In genomic region chr3:137709011-137709601, GRCh38 we compare ENCODE assay signal across 12 cellular contexts. TPM values are rescaled to one million over a fixed set of nuclear protein-coding genes. Genes with fewer than 3 reads are reported as not detected.
DNase-seq lines count a peak whose midpoint lies in the region; ATAC-seq, FAIRE-seq and TF ChIP-seq lines count a peak whose summit lies in the region.
"Had no signal": no experiment of that assay in that cellular context is flagged by ENCODE, and none has a peak within 500 bp of the region (broad histone marks: within the 10 kb centered on the region; RNA-seq: fewer than 3 reads in every experiment).

No MANE protein-coding gene starts in this region.

- H3K4me3 Mint-ChIP-seq in Calu3 (ENCODE audit: low read depth, unreplicated experiment) (no peak overlapping the region), GM23338 (no peak overlapping the region)
- H3K4me3 Mint-ChIP-seq: activated CD4-positive, alpha-beta T cell treated with anti-CD3 and anti-CD28 coated beads, Interleukin-2, amount 10 ng/mL, durations not matched to agents 24 days and 14 days; dendritic cell treated with granulocyte-macrophage colony-stimulating factor and Interleukin-4, amounts not matched to agents 40 ng/mL and 50 ng/mL, for 4 days had no signal

- ATAC-seq in GM23338 (peak; percentile 53; the same call in 2 of the 3 replicates), GM21717 (IDR thresholded peaks at IDR 0.05; ENCODE audit: unreplicated experiment) (no peak), heart left ventricle (no peak)
- ATAC-seq: left cardiac atrium had no signal

- H3K27ac ChIP-seq in GM23338 (ENCODE audit: low read depth) (no peak overlapping the region), heart left ventricle (no peak overlapping the region)

- H3K9me3 Mint-ChIP-seq in Calu3 (ENCODE audit: low read depth, unreplicated experiment) (peaks cover 2% of the 10 kb centered on the region), GM23338 (no peaks in the 10 kb centered on the region; the same call in 1 of the 3 replicates)
- H3K9me3 Mint-ChIP-seq: activated CD4-positive, alpha-beta T cell treated with anti-CD3 and anti-CD28 coated beads, Interleukin-2, amount 10 ng/mL, durations not matched to agents 24 days and 14 days had no signal

- no peak overlapping the region for H3K4me2 ChIP-seq in GM23338

- H3K27ac Mint-ChIP-seq in Calu3 (ENCODE audit: unreplicated experiment) (no peak overlapping the region), GM23338 (no peak overlapping the region)
- H3K27ac Mint-ChIP-seq: activated CD4-positive, alpha-beta T cell treated with anti-CD3 and anti-CD28 coated beads, Interleukin-2, amount 10 ng/mL, durations not matched to agents 24 days and 14 days; dendritic cell treated with granulocyte-macrophage colony-stimulating factor and Interleukin-4, amounts not matched to agents 40 ng/mL and 50 ng/mL, for 4 days had no signal

- intact Hi-C loops in Calu3 (cut with micrococcal nuclease; ENCODE audit: unreplicated experiment), result loop anchor here (1.0 to 5.0 kb wide), 5 partner anchors 83 to 602 kb away; no protein-coding TSS in a partner anchor
- intact Hi-C loops in heart left ventricle (cut with DNase I), result no loop called here

- peaks cover 0 to 6% (median 0%) of the 10 kb centered on the region in 12 donors for H3K9me3 ChIP-seq in heart left ventricle

- no TSS peak for BruUV-seq in Calu3 (replicated peaks; lab: Mats Ljungman, UMichigan)

- H3K4me3 ChIP-seq in GM23338 (no peak overlapping the region), heart left ventricle (no peak overlapping the region)

- H3K36me3 Mint-ChIP-seq in Calu3 (ENCODE audit: insufficient read depth, unreplicated experiment), result no peaks in the 10 kb centered on the region
- H3K36me3 Mint-ChIP-seq in GM23338 (ENCODE audit: low read depth), result no peaks in the 10 kb centered on the region

- TF ChIP-seq POLR2A in heart left ventricle (IDR thresholded peaks at IDR 0.05), result no peak

- no peaks in the 10 kb centered on the region for H4K20me1 ChIP-seq in GM23338 (replicated peaks; ENCODE audit: insufficient read depth)

- TF ChIP-seq CTCF in Calu3 (IDR thresholded peaks at IDR 0.05; ENCODE audit: unreplicated experiment), result peak; percentile 47
- peak; percentile 90 to 96 for TF ChIP-seq CTCF in GM23338 (conservative IDR thresholded peaks at IDR 0.05; ENCODE audit: low read depth in 2 of 2)
- TF ChIP-seq CTCF in heart left ventricle (IDR thresholded peaks at IDR 0.05), result peak in 6 of 12 donors; percentile 13 to 25 (median 20)

- DNase-seq in Calu3, result peak; percentile 52
- DNase-seq in GM23338 (ENCODE audit: low spot score), result peak; percentile 71
- no peak for DNase-seq in RCC 7860 (ENCODE audit: low spot score)
- DNase-seq in iPS-NIHi7 (ENCODE audit: extremely low spot score), result peak; percentile 65
- DNase-seq in NCI-H128 (lab: John Stamatoyannopoulos, UW; ENCODE audit: unreplicated experiment), result no peak
- no peak for DNase-seq in GF-D8 (lab: John Stamatoyannopoulos, UW)
- no peak for DNase-seq in heart left ventricle
- DNase-seq: activated CD4-positive, alpha-beta T cell treated with anti-CD3 and anti-CD28 coated beads, Interleukin-2, amount 10 ng/mL, durations not matched to agents 24 days and 14 days; left cardiac atrium; NCI-H1436 treated with DMSO at 0.1 percent for 48 hours had no signal

- peak; percentile 5 for FAIRE-seq in RCC 7860 (lab: Jason Lieb, UNC)

- H3K27me3 ChIP-seq in GM23338 (ENCODE audit: insufficient read depth) (no peaks in the 10 kb centered on the region), heart left ventricle (peaks cover 0 to 7% (median 0%) of the 10 kb centered on the region in 9 donors)

- H3K27me3 Mint-ChIP-seq in Calu3 (ENCODE audit: unreplicated experiment) (peaks cover 17% of the 10 kb centered on the region), GM23338 (ENCODE audit: insufficient read depth, low read depth, poor library complexity) (peaks cover 7% of the 10 kb centered on the region)
- H3K27me3 Mint-ChIP-seq: activated CD4-positive, alpha-beta T cell treated with anti-CD3 and anti-CD28 coated beads, Interleukin-2, amount 10 ng/mL, durations not matched to agents 24 days and 14 days; dendritic cell treated with granulocyte-macrophage colony-stimulating factor and Interleukin-4, amounts not matched to agents 40 ng/mL and 50 ng/mL, for 4 days had no signal

- H2AFZ ChIP-seq in GM23338, result no peak overlapping the region

- H3K9me2 ChIP-seq in GM23338 (ENCODE audit: insufficient read depth), result no peaks in the 10 kb centered on the region

- CTCF ChIA-PET in Calu3 (lab: Charles Lee), result interaction anchor here (1.2 to 1.9 kb wide), 5 partner anchors 23 to 262 kb away, joined by 3 to 10 read pairs (median 4); no protein-coding TSS in a partner anchor

- WGBS in heart left ventricle, 4 donors, result 3 to 6% (median 4%) methylated on average over 3 of the region's 3 CpGs

- no peaks in the 10 kb centered on the region for H3K79me2 ChIP-seq in GM23338 (replicated peaks; ENCODE audit: insufficient read depth)

- no peaks in the 10 kb centered on the region for H3F3A ChIP-seq in GM23338 (replicated peaks; ENCODE audit: low read depth)

- no peaks in the 10 kb centered on the region for H3K4me1 Mint-ChIP-seq in Calu3 (ENCODE audit: low read depth, unreplicated experiment)
- H3K4me1 Mint-ChIP-seq in GM23338, result 0 out of 3 replicates have a peak, but pooled peaks cover 2% of the 10 kb centered on the region
- H3K4me1 Mint-ChIP-seq: activated CD4-positive, alpha-beta T cell treated with anti-CD3 and anti-CD28 coated beads, Interleukin-2, amount 10 ng/mL, durations not matched to agents 24 days and 14 days had no signal

- H3K4me1 ChIP-seq in GM23338 (ENCODE audit: insufficient read depth), result no peaks in the 10 kb centered on the region
- H3K4me1 ChIP-seq in heart left ventricle, result no peaks in the 10 kb centered on the region

- H3K36me3 ChIP-seq in GM23338 (ENCODE audit: insufficient read depth), result no peaks in the 10 kb centered on the region
- H3K36me3 ChIP-seq in heart left ventricle, result no peaks in the 10 kb centered on the region

TF ChIP-seq in GM23338, 12 proteins besides CTCF, POLR2A, EP300 and RAD21 (continues in another document):
- TF ChIP-seq CREB1 (CRISPR knock-in tag; IDR thresholded peaks at IDR 0.05; ENCODE audit: low read depth), result no peak
- TF ChIP-seq ETS1 (IDR thresholded peaks at IDR 0.05), result no peak
- no peak for TF ChIP-seq JUNB (IDR thresholded peaks at IDR 0.05; ENCODE audit: unreplicated experiment)
- no peak for TF ChIP-seq POLR2AphosphoS5 (IDR thresholded peaks at IDR 0.05; ENCODE audit: low read depth)
- TF ChIP-seq REST (IDR thresholded peaks at IDR 0.05; ENCODE audit: unreplicated experiment), result no peak
- no peak for TF ChIP-seq EZH2phosphoT487 (IDR thresholded peaks at IDR 0.05; ENCODE audit: unreplicated experiment)
- TF ChIP-seq ZNF114 (CRISPR knock-in tag; IDR thresholded peaks at IDR 0.05), result no peak
- TF ChIP-seq ZNF331 (CRISPR knock-in tag; IDR thresholded peaks at IDR 0.05; ENCODE audit: low read depth), result no peak
- TF ChIP-seq STAT1 (IDR thresholded peaks at IDR 0.05; ENCODE audit: unreplicated experiment), result no peak
- TF ChIP-seq EZH2 (IDR thresholded peaks at IDR 0.05; ENCODE audit: low read depth, unreplicated experiment), result no peak
- TF ChIP-seq NANOG (IDR thresholded peaks at IDR 0.05; ENCODE audit: borderline replicate concordance), result no peak

RNA-seq across cellular contexts. Expression of gene SOX14, which starts 55.0 kb away (rescaled TPM):
- not detected in 2 replicates for total RNA-seq in Calu3 (2022)
- 0.23 TPM in 1 of 2 replicates, not detected in the other for total RNA-seq in GM23338 (2014; rRNA removed; shearing (Covaris generic))
- polyA plus RNA-seq in GM23338 (2016; fragmentation: Nextera tagmentation; extraction: Ambion mirVana), result 0.39 TPM in 1 of 2 replicates, not detected in the other
- not detected for total RNA-seq in heart left ventricle
- polyA plus RNA-seq in heart left ventricle, result not detected
- total RNA-seq: activated CD4-positive, alpha-beta T cell treated with anti-CD3 and anti-CD28 coated beads, Interleukin-2, amount 10 ng/mL, durations not matched to agents 24 days and 14 days; left cardiac atrium had no signal

Comparison
In these comparisons a context has a peak if more than half of its experiments do, and no peak if none do; other contexts are left out.
1. DNase-seq: peak in Calu3 (single experiment), GM23338 (single experiment) and iPS-NIHi7 (single experiment); none in RCC 7860 (single experiment), NCI-H128 (single experiment), GF-D8 (single experiment) and heart left ventricle (0 of 5).